In genomic region chr16:66667944-66668343, GRCh38 we compare ENCODE assay signal across 7 cellular contexts.
"Had no signal": no experiment of that assay in that cellular context is flagged by ENCODE, and none has a peak within 500 bp of the region (broad histone marks: within the 10 kb centered on the region; RNA-seq: fewer than 3 reads in every experiment).

No MANE protein-coding gene starts in this region.

- H3K27ac ChIP-seq: GM23248, HL-60 had no signal

- ATAC-seq: HepG2 had no signal

- DNase-seq: GM23248, H9, HCEC 1CT, HFFc6, KG1 had no signal

- H3K9ac ChIP-seq: GM23248 had no signal

- H3K4me3 ChIP-seq: GM23248 had no signal
